ENCODE assay signal across 1 cellular context in genomic region chr19:2782357-2782935, GRCh38.
TF ChIP-seq lines count a peak whose summit lies in the region.

No MANE protein-coding gene starts in this region.

TF ChIP-seq in GM12878, 131 proteins besides CTCF, POLR2A, EP300 and RAD21:
- TF ChIP-seq SMAD5 (IDR thresholded peaks at IDR 0.05; ENCODE audit: low read depth) (0 out of 2 replicates have a peak, but pooled peaks have one; percentile 24), KDM1A (IDR thresholded peaks at IDR 0.05; ENCODE audit: borderline replicate concordance) (no peak)
